Comparison of ENCODE assay signal across 25 cellular contexts in genomic region chr4:27720010-27720766, GRCh38.
A peak's percentile ranks its signal among the peaks of the same experiment; 100 is the strongest.
DNase-seq lines count a peak whose midpoint lies in the region; ATAC-seq and TF ChIP-seq lines count a peak whose summit lies in the region.
"Had no signal": no experiment of that assay in that cellular context is flagged by ENCODE, and none has a peak within 500 bp of the region (broad histone marks: within the 10 kb centered on the region; RNA-seq: fewer than 3 reads in every experiment).

No MANE protein-coding gene starts in this region.

- DNase-seq in sigmoid colon (no peak), NCI-H128 (lab: John Stamatoyannopoulos, UW; ENCODE audit: unreplicated experiment) (no peak), amygdala (lab: John Stamatoyannopoulos, UW) (no peak)
- DNase-seq: activated CD8-positive, alpha-beta T cell treated with anti-CD3 and anti-CD28 coated beads for 36 hours; activated naive CD8-positive, alpha-beta T cell treated with anti-CD3 and anti-CD28 coated beads, Interleukin-2, amount 10 ng/mL, durations not matched to agents 7 days and 5 days; activated T-cell treated with anti-CD3 and anti-CD28 coated beads, Interleukin-2, amount 50 U/mL, for 72 hours; dermis blood vessel endothelial cell; DMS 273 treated with DMSO at 0.1 percent for 48 hours; HCEC 1CT; left colon; NCI-H2029; SHP77 treated with DMSO at 0.1 percent for 48 hours; stimulated activated naive B cell treated with anti-CD40 and anti-IgM and Interleukin-4, amounts not matched to agents 10 μg/mL and 1 μg/mL and 100 μg/mL, for 72 hours had no signal

- H3K4me1 ChIP-seq in sigmoid colon: no peaks in the 10 kb centered on the region
- H3K4me1 ChIP-seq: A549, neural progenitor cell, tibial nerve had no signal

- H3K9me3 Mint-ChIP-seq in stimulated activated memory B cell treated with anti-CD40 and anti-IgM and Interleukin-4, amounts not matched to agents 10 μg/mL and 1 μg/mL and 100 μg/mL, for 72 hours: peaks cover 3% of the 10 kb centered on the region

- TF ChIP-seq POLR2A in sigmoid colon (IDR thresholded peaks at IDR 0.05): no peak

- H3K27ac ChIP-seq in sigmoid colon: no peak overlapping the region
- H3K27ac ChIP-seq: A549, C4-2B, epithelial cell of prostate, neural progenitor cell, tibial nerve, VCaP had no signal

- H3K4me1 Mint-ChIP-seq in stimulated activated memory B cell treated with anti-CD40 and anti-IgM and Interleukin-4, amounts not matched to agents 10 μg/mL and 1 μg/mL and 100 μg/mL, for 72 hours: no peaks in the 10 kb centered on the region
- H3K4me1 Mint-ChIP-seq: activated naive CD8-positive, alpha-beta T cell treated with anti-CD3 and anti-CD28 coated beads, Interleukin-2, amount 10 ng/mL, durations not matched to agents 7 days and 5 days; neural progenitor cell; stimulated activated naive B cell treated with anti-CD40 and anti-IgM and Interleukin-4, amounts not matched to agents 10 μg/mL and 1 μg/mL and 100 μg/mL, for 72 hours had no signal

- TF ChIP-seq EP300 in sigmoid colon (IDR thresholded peaks at IDR 0.05): no peak

- no peaks in the 10 kb centered on the region for H3K27me3 Mint-ChIP-seq in stimulated activated memory B cell treated with anti-CD40 and anti-IgM and Interleukin-4, amounts not matched to agents 10 μg/mL and 1 μg/mL and 100 μg/mL, for 72 hours
- H3K27me3 Mint-ChIP-seq: activated CD8-positive, alpha-beta T cell treated with anti-CD3 and anti-CD28 coated beads for 36 hours; activated naive CD8-positive, alpha-beta T cell treated with anti-CD3 and anti-CD28 coated beads, Interleukin-2, amount 10 ng/mL, durations not matched to agents 7 days and 5 days; stimulated activated naive B cell treated with anti-CD40 and anti-IgM and Interleukin-4, amounts not matched to agents 10 μg/mL and 1 μg/mL and 100 μg/mL, for 72 hours had no signal

- no peaks in the 10 kb centered on the region for H3K36me3 Mint-ChIP-seq in stimulated activated memory B cell treated with anti-CD40 and anti-IgM and Interleukin-4, amounts not matched to agents 10 μg/mL and 1 μg/mL and 100 μg/mL, for 72 hours
- H3K36me3 Mint-ChIP-seq: activated naive CD8-positive, alpha-beta T cell treated with anti-CD3 and anti-CD28 coated beads, Interleukin-2, amount 10 ng/mL, durations not matched to agents 7 days and 5 days; neural progenitor cell; stimulated activated naive B cell treated with anti-CD40 and anti-IgM and Interleukin-4, amounts not matched to agents 10 μg/mL and 1 μg/mL and 100 μg/mL, for 72 hours had no signal

- intact Hi-C loops in sigmoid colon (cut with DNase I): no loop called here

- no peak for TF ChIP-seq CTCF in sigmoid colon (IDR thresholded peaks at IDR 0.05)

- H3K36me3 ChIP-seq in sigmoid colon: no peaks in the 10 kb centered on the region
- H3K36me3 ChIP-seq: neural progenitor cell, tibial nerve had no signal

- H3K4me3 Mint-ChIP-seq in stimulated activated memory B cell treated with anti-CD40 and anti-IgM and Interleukin-4, amounts not matched to agents 10 μg/mL and 1 μg/mL and 100 μg/mL, for 72 hours: no peak overlapping the region
- H3K4me3 Mint-ChIP-seq: activated CD8-positive, alpha-beta T cell treated with anti-CD3 and anti-CD28 coated beads for 36 hours; activated naive CD8-positive, alpha-beta T cell treated with anti-CD3 and anti-CD28 coated beads, Interleukin-2, amount 10 ng/mL, durations not matched to agents 7 days and 5 days; activated T-cell treated with anti-CD3 and anti-CD28 coated beads, Interleukin-2, amount 50 U/mL, for 72 hours; neural progenitor cell; stimulated activated naive B cell treated with anti-CD40 and anti-IgM and Interleukin-4, amounts not matched to agents 10 μg/mL and 1 μg/mL and 100 μg/mL, for 72 hours; T-helper 1 cell treated with Interleukin-12 subunit alpha and Interleukin-12 subunit beta and Interleukin-4 antibody, amounts not matched to agents 30 μg/mL and 1 μg/mL, for 36 hours had no signal

- WGBS in sigmoid colon, 2 donors: 85 to 86% methylated on average over 4 of the region's 4 CpGs

- H3K9me3 ChIP-seq in sigmoid colon: peaks cover 0 to 4% (median 0%) of the 10 kb centered on the region in 4 donors
- H3K9me3 ChIP-seq: A549, tibial nerve had no signal

- no peak overlapping the region for H3K27ac Mint-ChIP-seq in stimulated activated memory B cell treated with anti-CD40 and anti-IgM and Interleukin-4, amounts not matched to agents 10 μg/mL and 1 μg/mL and 100 μg/mL, for 72 hours
- H3K27ac Mint-ChIP-seq: activated CD8-positive, alpha-beta T cell treated with anti-CD3 and anti-CD28 coated beads for 36 hours; activated naive CD8-positive, alpha-beta T cell treated with anti-CD3 and anti-CD28 coated beads, Interleukin-2, amount 10 ng/mL, durations not matched to agents 7 days and 5 days; activated T-cell treated with anti-CD3 and anti-CD28 coated beads, Interleukin-2, amount 50 U/mL, for 72 hours; neural progenitor cell; stimulated activated naive B cell treated with anti-CD40 and anti-IgM and Interleukin-4, amounts not matched to agents 10 μg/mL and 1 μg/mL and 100 μg/mL, for 72 hours; T-helper 1 cell treated with Interleukin-12 subunit alpha and Interleukin-12 subunit beta and Interleukin-4 antibody, amounts not matched to agents 30 μg/mL and 1 μg/mL, for 36 hours had no signal

- no peaks in the 10 kb centered on the region for H3K27me3 ChIP-seq in sigmoid colon
- H3K27me3 ChIP-seq: neural progenitor cell, tibial nerve had no signal

- H3K4me3 ChIP-seq in sigmoid colon: no peak overlapping the region
- H3K4me3 ChIP-seq: A549, neural progenitor cell, tibial nerve had no signal

- ATAC-seq in GM18508 (IDR thresholded peaks at IDR 0.05; ENCODE audit: insufficient read depth, unreplicated experiment) (peak; percentile 78), GM19468 (IDR thresholded peaks at IDR 0.05; ENCODE audit: extremely low read depth, unreplicated experiment) (peak; percentile 72), HG02938 (IDR thresholded peaks at IDR 0.05; ENCODE audit: unreplicated experiment) (peak; percentile 84), HG03565 (IDR thresholded peaks at IDR 0.05; ENCODE audit: unreplicated experiment) (peak; percentile 46)
- no peak for ATAC-seq in stimulated activated memory B cell treated with anti-CD40 and anti-IgM and Interleukin-4, amounts not matched to agents 10 μg/mL and 1 μg/mL and 100 μg/mL, for 72 hours
- ATAC-seq: A549; activated CD8-positive, alpha-beta T cell treated with anti-CD3 and anti-CD28 coated beads for 36 hours; activated T-cell treated with anti-CD3 and anti-CD28 coated beads, Interleukin-2, amount 50 U/mL, for 72 hours; left colon; stimulated activated naive B cell treated with anti-CD40 and anti-IgM and Interleukin-4, amounts not matched to agents 10 μg/mL and 1 μg/mL and 100 μg/mL, for 72 hours had no signal
